8 cellular contexts compared by ENCODE assay signal in the genomic region with DNA sequence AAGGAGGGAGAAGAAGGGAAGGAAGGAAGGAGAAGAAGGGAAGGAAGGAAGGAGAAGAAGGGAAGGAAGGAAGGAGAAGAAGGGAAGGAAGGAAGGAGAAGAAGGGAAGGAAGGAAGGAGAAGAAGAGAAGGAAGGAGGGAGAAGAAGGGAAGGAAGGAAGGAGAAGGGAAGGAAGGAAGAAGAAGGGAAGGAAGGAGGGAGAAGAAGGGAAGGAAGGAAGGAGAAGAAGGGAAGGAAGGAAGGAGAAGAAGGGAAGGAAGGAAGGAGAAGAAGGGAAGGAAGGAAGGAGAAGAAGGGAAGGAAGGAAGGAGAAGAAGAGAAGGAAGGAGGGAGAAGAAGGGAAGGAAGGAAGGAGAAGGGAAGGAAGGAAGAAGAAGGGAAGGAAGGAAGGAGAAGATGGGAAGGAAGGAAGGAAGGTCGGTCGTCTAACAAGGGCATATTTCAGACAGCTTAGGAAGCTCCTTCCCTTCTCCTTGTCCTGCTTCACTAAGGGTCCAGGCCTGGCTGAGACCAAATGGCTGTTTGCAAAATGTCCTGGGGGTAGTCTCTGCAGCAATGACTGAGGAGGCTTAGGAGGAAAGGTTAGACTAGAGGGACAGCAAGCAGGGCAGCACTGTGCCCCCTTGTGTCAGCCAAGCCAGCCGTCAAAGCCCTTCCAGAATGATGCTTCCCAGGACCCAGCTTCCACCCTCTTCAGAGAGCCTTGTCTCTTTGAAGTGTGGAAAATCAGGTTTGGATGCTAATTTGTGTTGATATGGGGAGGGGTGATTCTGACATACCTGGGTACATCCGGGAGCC. TPM values are rescaled to one million over a fixed set of nuclear protein-coding genes. Genes with fewer than 3 reads are reported as not detected.
DNase-seq lines count a peak whose midpoint lies in the region; ATAC-seq and TF ChIP-seq lines count a peak whose summit lies in the region.
"Not testable (repeated sequence)": the region's sequence is repeated elsewhere in the genome, so short reads cannot be mapped to it uniquely, and the experiment has no call there.

No MANE protein-coding gene starts in this region.

- H3K56ac ChIP-seq in mesendoderm (ENCODE audit: low read length) = not testable (repeated sequence)

- H3K9ac ChIP-seq in Loucy (ENCODE audit: low read depth, low read length, poor library complexity, severe bottlenecking); endodermal cell (ENCODE audit: extremely low read depth, low read length, poor library complexity, severe bottlenecking); mesendoderm (ENCODE audit: low read length): not testable (repeated sequence)

- 68 to 73% methylated on average over 4 of the region's 4 CpGs for WGBS in endodermal cell (ENCODE audit: insufficient coverage in 1 of 2, insufficient read length in 1 of 2), 2 experiments
- no CpG with 5 or more reads among the region's 4 CpGs for WGBS in mesendoderm (ENCODE audit: extremely low coverage, insufficient coverage, low lambda C conversion rate)

- not testable (repeated sequence) for H2BK5ac ChIP-seq in mesendoderm (ENCODE audit: low read length)

- not testable (repeated sequence) for H3K27ac ChIP-seq in GM23338 (ENCODE audit: low read depth); RWPE2 (ENCODE audit: poor library complexity, severe bottlenecking); endodermal cell (ENCODE audit: low read depth, low read length); mesendoderm (ENCODE audit: low read depth, low read length)

- H2AFZ ChIP-seq in GM23338; Loucy (ENCODE audit: low read length): not testable (repeated sequence)

- H3K4me2 ChIP-seq in GM23338; Loucy (ENCODE audit: low read depth, low read length, poor library complexity, severe bottlenecking); mesendoderm (ENCODE audit: low read length): not testable (repeated sequence)

- H3K4ac ChIP-seq in mesendoderm (ENCODE audit: low read depth, low read length) = not testable (repeated sequence)

- H2AK5ac ChIP-seq in mesendoderm (ENCODE audit: low read length) = not testable (repeated sequence)

- not testable (repeated sequence) for H4K5ac ChIP-seq in mesendoderm (ENCODE audit: low read length)

- not testable (repeated sequence) for H4K20me1 ChIP-seq in GM23338 (replicated peaks; ENCODE audit: insufficient read depth); Loucy (ENCODE audit: insufficient read depth, low read length, poor library complexity, severe bottlenecking)

- not testable (repeated sequence) for H3K4me3 Mint-ChIP-seq in GM23338, WTC11, endodermal cell

- not testable (repeated sequence) for H3K27me3 Mint-ChIP-seq in GM23338 (ENCODE audit: insufficient read depth, low read depth, poor library complexity); WTC11 (ENCODE audit: low read depth)
- peaks cover 93% of the 10 kb centered on the region for H3K27me3 Mint-ChIP-seq in endodermal cell (ENCODE audit: insufficient read depth)

- not testable (repeated sequence) for H3K36me3 ChIP-seq in BJ (ENCODE audit: control insufficient read depth, insufficient read depth, low read length); GM23338 (ENCODE audit: insufficient read depth); Loucy (ENCODE audit: insufficient read depth, low read length); RWPE2 (ENCODE audit: low read depth); endodermal cell (ENCODE audit: control insufficient read depth, insufficient read depth, low read length); mesendoderm (ENCODE audit: control insufficient read depth, insufficient read depth, low read length)

- POLR2A ChIA-PET in BJ (lab: Charles Lee); WTC11 (lab: Charles Lee): not testable (repeated sequence)

- not testable (repeated sequence) for H2BK120ac ChIP-seq in mesendoderm (ENCODE audit: low read depth, low read length)

- H3K9me2 ChIP-seq in GM23338 (ENCODE audit: insufficient read depth); Loucy (replicated peaks; ENCODE audit: low read depth, low read length): not testable (repeated sequence)

- not testable (repeated sequence) for DNase-seq in BJ (ENCODE audit: low read depth); WTC11 (ENCODE audit: low spot score); endodermal cell
- DNase-seq in GM23338 (ENCODE audit: low spot score) = peak; percentile 32
- DNase-seq in RWPE2 (ENCODE audit: low spot score) = peak; percentile 16
- peak; percentile 31 for DNase-seq in iPS-NIHi11 (ENCODE audit: low spot score)
- peak; percentile 63 for DNase-seq in mesendoderm

- not testable (repeated sequence) for H3K4me3 ChIP-seq in BJ (ENCODE audit: low read depth, low read length); GM23338; Loucy (ENCODE audit: low read length, poor library complexity, severe bottlenecking); RWPE2 (ENCODE audit: severe bottlenecking); endodermal cell (ENCODE audit: low read length); mesendoderm (ENCODE audit: low read length)

- TF ChIP-seq CTCF in BJ (IDR thresholded peaks at IDR 0.05; ENCODE audit: insufficient read depth, low read depth, low read length) (0 out of 2 replicates have a peak, but pooled peaks have one; percentile 5), GM23338 (conservative IDR thresholded peaks at IDR 0.05; ENCODE audit: low read depth in 2 of 2) (peak; percentile 15 to 55; a peak in 2 of 4 replicates), Loucy (conservative IDR thresholded peaks at IDR 0.05; ENCODE audit: low read length) (peak; percentile 30), endodermal cell (conservative IDR thresholded peaks at IDR 0.05) (peak; percentile 65)
- not testable (repeated sequence) for TF ChIP-seq CTCF in RWPE2 (IDR thresholded peaks at IDR 0.05; ENCODE audit: poor library complexity, severe bottlenecking); WTC11 (IDR thresholded peaks at IDR 0.05)

- not testable (repeated sequence) for H3K27ac Mint-ChIP-seq in GM23338, WTC11, endodermal cell

- H3K18ac ChIP-seq in mesendoderm (ENCODE audit: low read length) = not testable (repeated sequence)

- H3K79me1 ChIP-seq in mesendoderm (ENCODE audit: low read length) = not testable (repeated sequence)

- H4K8ac ChIP-seq in mesendoderm (ENCODE audit: low read depth, low read length) = not testable (repeated sequence)

- H2BK15ac ChIP-seq in mesendoderm (replicated peaks; ENCODE audit: low read depth) = not testable (repeated sequence)

- peaks cover 11% of the 10 kb centered on the region for H3K4me1 ChIP-seq in GM23338 (ENCODE audit: insufficient read depth)
- not testable (repeated sequence) for H3K4me1 ChIP-seq in Loucy (ENCODE audit: insufficient read depth, low read length, poor library complexity, severe bottlenecking); endodermal cell (ENCODE audit: control insufficient read depth, insufficient read depth, low read length); mesendoderm (ENCODE audit: control insufficient read depth, low read depth, low read length)
- H3K4me1 ChIP-seq in RWPE2 (ENCODE audit: insufficient read depth, poor library complexity, severe bottlenecking) = peaks cover 16% of the 10 kb centered on the region

- CTCF ChIA-PET in BJ (lab: Yijun Ruan, JAX) (interaction anchor here (1.2 kb wide), 2 partner anchors 8 to 313 kb away, joined by 3 to 4 read pairs; no protein-coding TSS in a partner anchor), WTC11 (lab: Charles Lee) (interaction anchor here (1.4 kb wide), 1 partner anchor 31 kb away, joined by 5 read pairs; no protein-coding TSS in a partner anchor)

- not testable (repeated sequence) for H3K9me3 Mint-ChIP-seq in GM23338, WTC11, endodermal cell

- H3K79me2 ChIP-seq in GM23338 (replicated peaks; ENCODE audit: insufficient read depth); Loucy (ENCODE audit: insufficient read depth, low read length); mesendoderm (ENCODE audit: control insufficient read depth, insufficient read depth, low read length): not testable (repeated sequence)

- H3K27me3 ChIP-seq in BJ (ENCODE audit: control insufficient read depth, insufficient read depth, low read length); GM23338 (ENCODE audit: insufficient read depth); Loucy (ENCODE audit: insufficient read depth, low read length, poor library complexity, severe bottlenecking); RWPE2 (ENCODE audit: insufficient read depth, poor library complexity, severe bottlenecking); mesendoderm (ENCODE audit: insufficient read depth, low read length, poor library complexity): not testable (repeated sequence)
- H3K27me3 ChIP-seq in endodermal cell (ENCODE audit: control insufficient read depth, insufficient read depth, low read length, poor library complexity, severe bottlenecking) = peaks cover 88% of the 10 kb centered on the region

- not testable (repeated sequence) for H3K23ac ChIP-seq in mesendoderm (ENCODE audit: low read length)

- H3K4me1 Mint-ChIP-seq in GM23338 = peaks cover 15% of the 10 kb centered on the region
- H3K4me1 Mint-ChIP-seq in WTC11 = peaks cover 14% of the 10 kb centered on the region
- peaks cover 14% of the 10 kb centered on the region for H3K4me1 Mint-ChIP-seq in endodermal cell

- not testable (repeated sequence) for ATAC-seq in GM23338; RWPE2 (ENCODE audit: low read depth)
- ATAC-seq in WTC11 = peak; percentile 21; the same call in 1 of the 2 replicates

- not testable (repeated sequence) for H3F3A ChIP-seq in GM23338 (replicated peaks; ENCODE audit: low read depth); Loucy (ENCODE audit: low read depth)

- not testable (repeated sequence) for H3K9me3 ChIP-seq in Loucy (ENCODE audit: insufficient read depth, low read depth, low read length); RWPE2 (ENCODE audit: severe bottlenecking); endodermal cell (ENCODE audit: control insufficient read depth, low read length)

- not testable (repeated sequence) for H3K36me3 Mint-ChIP-seq in GM23338 (ENCODE audit: low read depth); WTC11; endodermal cell (ENCODE audit: low read depth)

RNA-seq across cellular contexts. Expression of gene TSEN2, which starts 35.7 kb away (rescaled TPM):
- polyA plus RNA-seq in BJ (2011; rRNA removed) = 8.0 and 9.2 TPM in 2 replicates
- polyA minus RNA-seq in BJ (2011; rRNA and poly(A)+ RNA removed) = 6.3 and 9.0 TPM in 2 replicates
- 25.8 and 27.7 TPM in 2 replicates for total RNA-seq in GM23338 (2014; rRNA removed; shearing (Covaris generic))
- 24.1 and 30.0 TPM in 2 replicates for polyA plus RNA-seq in GM23338 (2016; fragmentation: Nextera tagmentation; extraction: Ambion mirVana)
- total RNA-seq in WTC11 (2021) = 19.9 to 21.1 TPM (median 20.2 TPM) in 3 replicates
- 10 to 100 TPM; 16.6 to 18.2 TPM for total RNA-seq in endodermal cell
- 20.4 TPM for polyA plus RNA-seq in endodermal cell (2013, experiment 1 of 2)
- polyA plus RNA-seq in endodermal cell (2013, experiment 2 of 2) = 21.9 TPM
- polyA plus RNA-seq in mesendoderm (2013, experiment 1 of 2) = 15.6 TPM
- 15.5 TPM for polyA plus RNA-seq in mesendoderm (2013, experiment 2 of 2)
